In genomic region chr18:32552421-32553030, GRCh38 we compare ENCODE assay signal across 9 cellular contexts.
A peak's percentile ranks its signal among the peaks of the same experiment; 100 is the strongest.
DNase-seq lines count a peak whose midpoint lies in the region; ATAC-seq and TF ChIP-seq lines count a peak whose summit lies in the region.
"Had no signal": no experiment of that assay in that cellular context is flagged by ENCODE, and none has a peak within 500 bp of the region (broad histone marks: within the 10 kb centered on the region; RNA-seq: fewer than 3 reads in every experiment).

No MANE protein-coding gene starts in this region.

- H3K4me3 Mint-ChIP-seq in activated CD8-positive, alpha-beta T cell treated with anti-CD3 and anti-CD28 coated beads for 36 hours = no peak overlapping the region
- no peak overlapping the region for H3K4me3 Mint-ChIP-seq in naive thymus-derived CD4-positive, alpha-beta T cell
- H3K4me3 Mint-ChIP-seq: activated naive CD4-positive, alpha-beta T cell treated with anti-CD3 and anti-CD28 coated beads, Interleukin-2, amount 50 U/mL, for 24 hours had no signal

- POLR2A ChIA-PET in activated CD8-positive, alpha-beta T cell treated with anti-CD3 and anti-CD28 coated beads for 36 hours (lab: Charles Lee) = no interaction called here
- POLR2A ChIA-PET in naive thymus-derived CD4-positive, alpha-beta T cell (lab: Charles Lee) = no interaction called here

- no peaks in the 10 kb centered on the region for H3K27me3 ChIP-seq in naive thymus-derived CD4-positive, alpha-beta T cell (ENCODE audit: control insufficient read depth in 2 of 2, insufficient read depth in 2 of 2, low read length in 2 of 2)

- CTCF ChIA-PET in activated CD8-positive, alpha-beta T cell treated with anti-CD3 and anti-CD28 coated beads for 36 hours (lab: Charles Lee) = interaction anchor here (0.8 to 5.0 kb wide), 17 partner anchors 9 to 395 kb away, joined by 3 to 52 read pairs (median 6); no protein-coding TSS in a partner anchor
- CTCF ChIA-PET in naive thymus-derived CD4-positive, alpha-beta T cell (lab: Charles Lee) = interaction anchor here (0.6 to 6.4 kb wide), 5 partner anchors 82 to 463 kb away, joined by 3 to 87 read pairs (median 3); partner anchors contain the start of gene GAREM1

- no peaks in the 10 kb centered on the region for H3K9me3 ChIP-seq in naive thymus-derived CD4-positive, alpha-beta T cell (ENCODE audit: control insufficient read depth in 2 of 3, low read length in 3 of 3)

- H3K36me3 Mint-ChIP-seq in activated CD8-positive, alpha-beta T cell treated with anti-CD3 and anti-CD28 coated beads for 36 hours (ENCODE audit: low read depth) = no peaks in the 10 kb centered on the region
- H3K36me3 Mint-ChIP-seq in naive thymus-derived CD4-positive, alpha-beta T cell = no peaks in the 10 kb centered on the region
- H3K36me3 Mint-ChIP-seq: activated naive CD4-positive, alpha-beta T cell treated with anti-CD3 and anti-CD28 coated beads, Interleukin-2, amount 50 U/mL, for 24 hours had no signal

- H3K27ac ChIP-seq in naive thymus-derived CD4-positive, alpha-beta T cell (ENCODE audit: low read depth, low read length) = no peak overlapping the region

- ATAC-seq in GM19372 (IDR thresholded peaks at IDR 0.05; ENCODE audit: low read depth, unreplicated experiment) (peak; percentile 85), HG03442 (IDR thresholded peaks at IDR 0.05; ENCODE audit: unreplicated experiment) (peak; percentile 91)
- ATAC-seq in activated CD8-positive, alpha-beta T cell treated with anti-CD3 and anti-CD28 coated beads for 36 hours = peak; percentile 87
- ATAC-seq in naive thymus-derived CD4-positive, alpha-beta T cell = peak; percentile 77

- H3K9me3 Mint-ChIP-seq in activated CD8-positive, alpha-beta T cell treated with anti-CD3 and anti-CD28 coated beads for 36 hours = no peaks in the 10 kb centered on the region
- no peaks in the 10 kb centered on the region for H3K9me3 Mint-ChIP-seq in naive thymus-derived CD4-positive, alpha-beta T cell
- H3K9me3 Mint-ChIP-seq: activated naive CD4-positive, alpha-beta T cell treated with anti-CD3 and anti-CD28 coated beads, Interleukin-2, amount 50 U/mL, for 24 hours had no signal

- H3K27ac Mint-ChIP-seq in activated CD8-positive, alpha-beta T cell treated with anti-CD3 and anti-CD28 coated beads for 36 hours = no peak overlapping the region
- H3K27ac Mint-ChIP-seq in naive thymus-derived CD4-positive, alpha-beta T cell = no peak overlapping the region
- H3K27ac Mint-ChIP-seq: activated naive CD4-positive, alpha-beta T cell treated with anti-CD3 and anti-CD28 coated beads, Interleukin-2, amount 50 U/mL, for 24 hours had no signal

- intact Hi-C loops in activated CD8-positive, alpha-beta T cell treated with anti-CD3 and anti-CD28 coated beads for 36 hours (cut with micrococcal nuclease) = loop anchor here (1.0 to 5.0 kb wide), 3 partner anchors 265 to 394 kb away; no protein-coding TSS in a partner anchor
- intact Hi-C loops in naive thymus-derived CD4-positive, alpha-beta T cell (cut with micrococcal nuclease) = loop anchor here (1.0 to 5.0 kb wide), 7 partner anchors 80 to 996 kb away; partner anchors contain the start of gene GAREM1 (in 2 of the 2)

- DNase-seq in COLO668 (lab: John Stamatoyannopoulos, UW; ENCODE audit: unreplicated experiment) = peak; percentile 62
- peak; percentile 85 for DNase-seq in NCI-H82 (lab: John Stamatoyannopoulos, UW)
- DNase-seq in activated CD8-positive, alpha-beta T cell treated with anti-CD3 and anti-CD28 coated beads for 36 hours = peak; percentile 72
- DNase-seq in epithelial cell of proximal tubule (ENCODE audit: low read depth) = no peak
- DNase-seq in naive thymus-derived CD4-positive, alpha-beta T cell = peak; percentile 8 to 67 (median 57)
- peak; percentile 31 for DNase-seq in stromal cell of bone marrow (ENCODE audit: low read depth)

- H3K4me3 ChIP-seq in epithelial cell of proximal tubule (ENCODE audit: low read depth, low read length) = no peak overlapping the region
- no peak overlapping the region for H3K4me3 ChIP-seq in naive thymus-derived CD4-positive, alpha-beta T cell (ENCODE audit: low read length)

- no peaks in the 10 kb centered on the region for H3K36me3 ChIP-seq in naive thymus-derived CD4-positive, alpha-beta T cell (ENCODE audit: control insufficient read depth in 2 of 3, insufficient read depth in 3 of 3, low read length in 3 of 3)

- H3K4me1 ChIP-seq in naive thymus-derived CD4-positive, alpha-beta T cell (ENCODE audit: control insufficient read depth in 2 of 2, insufficient read depth in 2 of 2, low read length in 2 of 2) = no peaks in the 10 kb centered on the region

- no peaks in the 10 kb centered on the region for H3K4me1 Mint-ChIP-seq in activated CD8-positive, alpha-beta T cell treated with anti-CD3 and anti-CD28 coated beads for 36 hours (ENCODE audit: low read depth)
- peaks cover 0 to 4% (median 0%) of the 10 kb centered on the region in 7 donors for H3K4me1 Mint-ChIP-seq in naive thymus-derived CD4-positive, alpha-beta T cell
- H3K4me1 Mint-ChIP-seq: activated naive CD4-positive, alpha-beta T cell treated with anti-CD3 and anti-CD28 coated beads, Interleukin-2, amount 50 U/mL, for 24 hours had no signal

- peak; percentile 69 for TF ChIP-seq CTCF in activated CD8-positive, alpha-beta T cell treated with anti-CD3 and anti-CD28 coated beads for 36 hours (IDR thresholded peaks at IDR 0.05)
- peak; percentile 82 for TF ChIP-seq CTCF in epithelial cell of proximal tubule (conservative IDR thresholded peaks at IDR 0.05; ENCODE audit: low read depth, low read length)

- peaks cover 11% of the 10 kb centered on the region for H3K27me3 Mint-ChIP-seq in activated CD8-positive, alpha-beta T cell treated with anti-CD3 and anti-CD28 coated beads for 36 hours
- H3K27me3 Mint-ChIP-seq in naive thymus-derived CD4-positive, alpha-beta T cell = peaks cover 3 to 23% (median 6%) of the 10 kb centered on the region in 5 donors
